8 cellular contexts compared by ENCODE assay signal in the genomic region with DNA sequence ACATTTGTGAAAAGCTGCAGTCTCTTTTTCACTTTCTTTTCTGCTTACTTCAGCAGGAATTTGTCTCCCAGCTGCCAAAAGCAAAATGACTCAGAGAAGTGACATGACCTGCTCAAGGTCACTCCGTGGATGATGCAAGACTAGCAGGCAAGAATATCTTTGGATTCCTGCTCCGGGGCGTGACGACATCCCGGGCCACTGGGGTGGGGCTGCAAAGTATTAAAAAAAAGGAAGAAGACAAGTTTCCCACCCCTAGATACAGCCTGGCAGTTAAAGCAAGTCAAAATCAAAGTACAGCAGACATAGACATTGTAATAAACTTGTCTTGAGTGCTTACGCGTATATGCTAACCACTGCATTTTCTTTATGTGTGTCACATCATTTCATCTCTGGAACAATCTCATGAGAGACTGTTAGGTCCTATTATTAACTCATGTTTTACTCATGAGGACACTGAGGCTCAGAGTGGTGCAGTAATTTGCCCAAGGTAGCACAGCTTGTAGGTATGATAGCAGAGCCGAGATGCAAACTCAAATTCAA.
DNase-seq lines count a peak whose midpoint lies in the region; ATAC-seq and TF ChIP-seq lines count a peak whose summit lies in the region.

No MANE protein-coding gene starts in this region.

- H3K9me2 ChIP-seq in GM23248 (ENCODE audit: insufficient read depth) = no peaks in the 10 kb centered on the region

- H3K36me3 ChIP-seq in GM23248 (ENCODE audit: low read depth) (no peaks in the 10 kb centered on the region), mucosa of stomach (ENCODE audit: control insufficient read depth, insufficient read depth, low read length) (no peaks in the 10 kb centered on the region)

- H3K4me3 ChIP-seq in GM23248 (peak overlapping the region; percentile 9; the same call in 1 of the 2 replicates), mucosa of stomach (ENCODE audit: low read length) (peak overlapping the region; percentile 1)

- H3K27me3 ChIP-seq in GM23248 (replicated peaks; ENCODE audit: insufficient read depth) (no peaks in the 10 kb centered on the region), mucosa of stomach (ENCODE audit: control insufficient read depth, insufficient read depth, low read length) (no peaks in the 10 kb centered on the region)

- ATAC-seq in HG02759 (IDR thresholded peaks at IDR 0.05; ENCODE audit: unreplicated experiment) = no peak

- in situ Hi-C loops in GM23248 (cut with MboI) (loop anchor here (25.0 kb wide), 1 partner anchor 558 kb away; no protein-coding TSS in a partner anchor), GM13977 (cut with MboI; ENCODE audit: low pct_unique_long_range_greater_than_20kb, low sequenced_read_pairs, unreplicated experiment) (loop anchor here (25.0 kb wide), 1 partner anchor 183 kb away; no protein-coding TSS in a partner anchor)

- H3F3A ChIP-seq in GM23248 (ENCODE audit: insufficient read depth) = peaks cover 21% of the 10 kb centered on the region

- H3K4me1 ChIP-seq in GM23248 (ENCODE audit: insufficient read depth) = peaks cover 35% of the 10 kb centered on the region
- H3K4me1 ChIP-seq in mucosa of stomach (ENCODE audit: control insufficient read depth, insufficient read depth, low read length) = peaks cover 29% of the 10 kb centered on the region

- no peak for TF ChIP-seq CTCF in GM13977 (IDR thresholded peaks at IDR 0.05; ENCODE audit: extremely low read depth, insufficient read depth, missing control alignments)

- DNase-seq in GM23248 (peak; percentile 97), OCI-M1 (lab: John Stamatoyannopoulos, UW) (peak; percentile 92), dermis blood vessel endothelial cell (peak; percentile 74), putamen (ENCODE audit: low spot score) (no peak), GM13977 (ENCODE audit: low spot score) (no peak)
- DNase-seq in stimulated activated naive CD4-positive, alpha-beta T cell (lab: John Stamatoyannopoulos, UW) = no peak

- H3K27ac ChIP-seq in GM23248 = peak overlapping the region; percentile 47

- no peak overlapping the region for H3K9ac ChIP-seq in GM23248
- H3K9ac ChIP-seq in mucosa of stomach (ENCODE audit: low read length) = no peak overlapping the region

- no peaks in the 10 kb centered on the region for H3K79me2 ChIP-seq in GM23248 (ENCODE audit: insufficient read depth)

- no peak overlapping the region for H2AFZ ChIP-seq in GM23248

- peak overlapping the region; percentile 50 for H3K4me2 ChIP-seq in GM23248 (ENCODE audit: unreplicated experiment)

- 5 to 9% methylated on average over 8 of the region's 8 CpGs for WGBS in GM23248 (ENCODE audit: low coverage in 1 of 2, low lambda C conversion rate in 2 of 2, missing lambda C conversion rate in 2 of 2), 2 experiments

- no peaks in the 10 kb centered on the region for H4K20me1 ChIP-seq in GM23248 (ENCODE audit: insufficient read depth)

- H3K9me3 ChIP-seq in GM23248 (ENCODE audit: low read depth) = no peaks in the 10 kb centered on the region
- no peaks in the 10 kb centered on the region for H3K9me3 ChIP-seq in mucosa of stomach (ENCODE audit: control insufficient read depth, low read length)

Comparison
In these comparisons a context has a peak if more than half of its experiments do, and no peak if none do; other contexts are left out.
1. DNase-seq: peak in GM23248 (single experiment), OCI-M1 (single experiment) and dermis blood vessel endothelial cell (single experiment); none in stimulated activated naive CD4-positive, alpha-beta T cell (0 of 6), putamen (single experiment) and GM13977 (single experiment).